ENCODE assay signal across 11 cellular contexts in the genomic region with DNA sequence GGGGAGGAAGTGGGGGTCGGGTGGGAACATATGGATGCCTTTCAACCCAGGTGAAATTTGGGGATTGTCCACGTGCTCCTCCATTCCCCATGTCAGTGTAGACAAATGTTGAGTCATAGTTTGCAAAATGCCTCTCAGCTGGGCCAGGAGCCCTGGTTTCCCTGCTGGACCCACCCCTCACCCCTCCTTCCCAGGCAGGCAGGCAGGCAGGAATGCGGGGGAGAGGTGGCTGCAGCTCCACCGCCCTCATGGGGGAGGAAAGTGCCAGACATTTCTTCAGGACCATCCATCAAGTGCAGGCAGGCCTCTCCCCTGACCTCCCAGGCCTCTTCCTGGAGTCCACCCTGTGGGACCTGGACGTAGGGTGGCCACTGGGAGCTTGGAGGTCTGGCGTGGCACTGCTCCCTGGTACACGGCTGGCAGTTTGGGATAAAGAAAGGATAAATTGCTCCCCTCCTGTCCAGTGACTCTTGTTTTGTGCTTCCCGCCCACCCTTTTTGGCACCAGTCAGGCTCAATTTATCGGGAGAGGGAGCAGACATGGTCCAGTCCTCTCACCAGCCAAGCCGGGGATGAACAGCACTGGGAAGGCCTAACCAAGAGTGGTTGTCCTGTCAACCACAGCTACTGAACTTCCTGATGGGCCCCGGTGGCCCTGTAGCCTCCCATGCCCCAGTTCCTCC. TPM values are rescaled to one million over a fixed set of nuclear protein-coding genes. Genes with fewer than 3 reads are reported as not detected.
DNase-seq lines count a peak whose midpoint lies in the region; ATAC-seq, FAIRE-seq and TF ChIP-seq lines count a peak whose summit lies in the region.
"Had no signal": no experiment of that assay in that cellular context is flagged by ENCODE, and none has a peak within 500 bp of the region (broad histone marks: within the 10 kb centered on the region; RNA-seq: fewer than 3 reads in every experiment).

No MANE protein-coding gene starts in this region.

- H3K9me3 ChIP-seq in ES-I3 (ENCODE audit: control insufficient read depth, insufficient read depth, low read length) (no peaks in the 10 kb centered on the region), astrocyte (ENCODE audit: insufficient read depth, low read depth, low read length) (no peaks in the 10 kb centered on the region), iPS-18a (ENCODE audit: control insufficient read depth, low read depth, low read length) (no peaks in the 10 kb centered on the region), gastrocnemius medialis (no peaks in the 10 kb centered on the region), SJCRH30 (replicated peaks) (no peaks in the 10 kb centered on the region)

- H3K36me3 Mint-ChIP-seq in astrocyte (ENCODE audit: low read depth, unreplicated experiment): no peaks in the 10 kb centered on the region
- H3K36me3 Mint-ChIP-seq in activated T-helper 1 cell treated with anti-CD3 and anti-CD28 coated beads, Interleukin-12 subunit alpha, Interleukin-12 subunit beta, Interleukin-2, Interleukin-4 antibody, amounts not matched to agents 30 ng/mL and 10 ng/mL and 1 ng/mL, durations not matched to agents 14 hours and 24 hours and 36 hours (ENCODE audit: low read depth): no peaks in the 10 kb centered on the region

- peaks cover 3% of the 10 kb centered on the region for H3K27me3 Mint-ChIP-seq in astrocyte (ENCODE audit: low read depth, unreplicated experiment)
- no peaks in the 10 kb centered on the region for H3K27me3 Mint-ChIP-seq in activated T-helper 1 cell treated with anti-CD3 and anti-CD28 coated beads, Interleukin-12 subunit alpha, Interleukin-12 subunit beta, Interleukin-2, Interleukin-4 antibody, amounts not matched to agents 30 ng/mL and 10 ng/mL and 1 ng/mL, durations not matched to agents 14 hours and 24 hours and 36 hours (ENCODE audit: insufficient read depth)

- DNase-seq in astrocyte (ENCODE audit: low read depth) (peak; percentile 70), gastrocnemius medialis (no peak), SJCRH30 (no peak), foreskin keratinocyte (no peak)
- no peak for DNase-seq in activated T-helper 1 cell treated with anti-CD3 and anti-CD28 coated beads, Interleukin-12 subunit alpha, Interleukin-12 subunit beta, Interleukin-2, Interleukin-4 antibody, amounts not matched to agents 30 ng/mL and 10 ng/mL and 1 ng/mL, durations not matched to agents 14 hours and 24 hours and 36 hours (ENCODE audit: low spot score)
- DNase-seq: cortex of kidney, DMS79 treated with DMSO at 0.1 percent for 48 hours, NCI-H1092 had no signal

- no peak overlapping the region for H3K4me3 ChIP-seq in astrocyte (ENCODE audit: insufficient read depth, low read depth, low read length)
- peak overlapping the region; percentile 30 for H3K4me3 ChIP-seq in iPS-18a (ENCODE audit: low read length)
- H3K4me3 ChIP-seq in gastrocnemius medialis: no peak overlapping the region
- H3K4me3 ChIP-seq in SJCRH30: no peak overlapping the region

- peak overlapping the region; percentile 55 for H3K27ac Mint-ChIP-seq in astrocyte (ENCODE audit: unreplicated experiment)
- no peak overlapping the region for H3K27ac Mint-ChIP-seq in activated T-helper 1 cell treated with anti-CD3 and anti-CD28 coated beads, Interleukin-12 subunit alpha, Interleukin-12 subunit beta, Interleukin-2, Interleukin-4 antibody, amounts not matched to agents 30 ng/mL and 10 ng/mL and 1 ng/mL, durations not matched to agents 14 hours and 24 hours and 36 hours

- H3K4me1 ChIP-seq in ES-I3 (ENCODE audit: insufficient read depth, low read length): peaks cover 22% of the 10 kb centered on the region
- peaks cover 6% of the 10 kb centered on the region for H3K4me1 ChIP-seq in astrocyte (ENCODE audit: insufficient read depth, low read length)
- peaks cover 23% of the 10 kb centered on the region for H3K4me1 ChIP-seq in iPS-18a (ENCODE audit: control insufficient read depth, low read depth, low read length)
- H3K4me1 ChIP-seq in gastrocnemius medialis: peaks cover 0 to 4% of the 10 kb centered on the region in 2 donors
- no peaks in the 10 kb centered on the region for H3K4me1 ChIP-seq in SJCRH30
- H3K4me1 ChIP-seq in foreskin keratinocyte: no peaks in the 10 kb centered on the region

- H3K4me3 Mint-ChIP-seq in astrocyte (ENCODE audit: unreplicated experiment): no peak overlapping the region
- no peak overlapping the region for H3K4me3 Mint-ChIP-seq in activated T-helper 1 cell treated with anti-CD3 and anti-CD28 coated beads, Interleukin-12 subunit alpha, Interleukin-12 subunit beta, Interleukin-2, Interleukin-4 antibody, amounts not matched to agents 30 ng/mL and 10 ng/mL and 1 ng/mL, durations not matched to agents 14 hours and 24 hours and 36 hours

- FAIRE-seq in astrocyte (lab: Jason Lieb, UNC): no peak

- TF ChIP-seq POLR2A in gastrocnemius medialis (IDR thresholded peaks at IDR 0.05): no peak

- ATAC-seq in gastrocnemius medialis: peak in 1 of 2 donors; percentile 9
- ATAC-seq in foreskin keratinocyte: no peak
- no peak for ATAC-seq in GM18498 (IDR thresholded peaks at IDR 0.05; ENCODE audit: unreplicated experiment)

- no peak overlapping the region for H3K4me2 ChIP-seq in astrocyte (ENCODE audit: low read length)

- H3K36me3 ChIP-seq in ES-I3 (ENCODE audit: insufficient read depth, low read length) (no peaks in the 10 kb centered on the region), astrocyte (ENCODE audit: insufficient read depth, low read length) (no peaks in the 10 kb centered on the region), iPS-18a (ENCODE audit: control insufficient read depth, low read depth, low read length) (no peaks in the 10 kb centered on the region), gastrocnemius medialis (no peaks in the 10 kb centered on the region), SJCRH30 (no peaks in the 10 kb centered on the region)

- no peaks in the 10 kb centered on the region for H3K79me2 ChIP-seq in astrocyte (ENCODE audit: insufficient read depth, low read length)

- H3K9ac ChIP-seq in ES-I3 (ENCODE audit: low read depth, low read length) (peak overlapping the region; percentile 34), astrocyte (ENCODE audit: low read length) (no peak overlapping the region), iPS-18a (ENCODE audit: low read length) (peak overlapping the region; percentile 49)

- H2AFZ ChIP-seq in astrocyte (ENCODE audit: low read depth, low read length): peak overlapping the region; percentile 88

- intact Hi-C loops in gastrocnemius medialis (cut with DNase I; ENCODE audit: low total_unique reads): no loop called here
- intact Hi-C loops in activated T-helper 1 cell treated with anti-CD3 and anti-CD28 coated beads, Interleukin-12 subunit alpha, Interleukin-12 subunit beta, Interleukin-2, Interleukin-4 antibody, amounts not matched to agents 30 ng/mL and 10 ng/mL and 1 ng/mL, durations not matched to agents 14 hours and 24 hours and 36 hours (cut with micrococcal nuclease): no loop called here

- TF ChIP-seq CTCF in astrocyte (IDR thresholded peaks at IDR 0.05; ENCODE audit: insufficient read depth, low read depth, low read length) (no peak), gastrocnemius medialis (IDR thresholded peaks at IDR 0.05 in 4 of 5, conservative IDR thresholded peaks at IDR 0.05 in 1 of 5) (no peak), foreskin keratinocyte (conservative IDR thresholded peaks at IDR 0.05) (no peak)

- in situ Hi-C loops in gastrocnemius medialis (cut with MboI; ENCODE audit: low sequenced_read_pairs in 4 of 4): loop anchor here in 1 of 4 donors (25.0 kb wide), 1 partner anchor 290 kb away; the partner anchor contains the start of genes JTB, RAB13 and RPS27

- peaks cover 16% of the 10 kb centered on the region for H3K4me1 Mint-ChIP-seq in astrocyte (ENCODE audit: low read depth, unreplicated experiment)
- no peaks in the 10 kb centered on the region for H3K4me1 Mint-ChIP-seq in activated T-helper 1 cell treated with anti-CD3 and anti-CD28 coated beads, Interleukin-12 subunit alpha, Interleukin-12 subunit beta, Interleukin-2, Interleukin-4 antibody, amounts not matched to agents 30 ng/mL and 10 ng/mL and 1 ng/mL, durations not matched to agents 14 hours and 24 hours and 36 hours (ENCODE audit: low read depth)

- no peaks in the 10 kb centered on the region for H4K20me1 ChIP-seq in astrocyte (ENCODE audit: insufficient read depth, low read length)

- H3K27ac ChIP-seq in astrocyte (ENCODE audit: low read depth, low read length) (no peak overlapping the region), iPS-18a (ENCODE audit: low read length) (peak overlapping the region; percentile 13), gastrocnemius medialis (peak overlapping the region; percentile 63 to 79 (median 69)), SJCRH30 (no peak overlapping the region), foreskin keratinocyte (no peak overlapping the region)

- no peaks in the 10 kb centered on the region for H3K9me3 Mint-ChIP-seq in astrocyte (ENCODE audit: unreplicated experiment)
- H3K9me3 Mint-ChIP-seq in activated T-helper 1 cell treated with anti-CD3 and anti-CD28 coated beads, Interleukin-12 subunit alpha, Interleukin-12 subunit beta, Interleukin-2, Interleukin-4 antibody, amounts not matched to agents 30 ng/mL and 10 ng/mL and 1 ng/mL, durations not matched to agents 14 hours and 24 hours and 36 hours: no peaks in the 10 kb centered on the region

- H3K27me3 ChIP-seq in astrocyte (ENCODE audit: insufficient read depth, low read length) (no peaks in the 10 kb centered on the region), iPS-18a (ENCODE audit: control insufficient read depth, insufficient read depth, low read length) (no peaks in the 10 kb centered on the region), gastrocnemius medialis (no peaks in the 10 kb centered on the region), SJCRH30 (no peaks in the 10 kb centered on the region), foreskin keratinocyte (no peaks in the 10 kb centered on the region)

RNA-seq across cellular contexts. Expression of gene NPR1, which starts 18.8 kb away (rescaled TPM):
- total RNA-seq in astrocyte (0.07 and 0.11 TPM in 2 replicates), gastrocnemius medialis (1 to 10 TPM; 3.0 to 7.1 (median 4.5) TPM), foreskin keratinocyte (not detected in 2 replicates)
- 0.06 TPM in 1 of 2 replicates, not detected in the other for total RNA-seq in SJCRH30 (2014; rRNA removed; shearing (Covaris generic))
- not detected in 2 replicates for polyA plus RNA-seq in foreskin keratinocyte
- total RNA-seq in activated T-helper 1 cell treated with anti-CD3 and anti-CD28 coated beads, Interleukin-12 subunit alpha, Interleukin-12 subunit beta, Interleukin-2, Interleukin-4 antibody, amounts not matched to agents 30 ng/mL and 10 ng/mL and 1 ng/mL, durations not matched to agents 14 hours and 24 hours and 36 hours: 0.05 and 0.07 TPM in 2 replicates

RNA-seq across cellular contexts. Expression of gene ILF2, which starts 26.5 kb away (rescaled TPM):
- total RNA-seq in astrocyte: 176 and 185 TPM in 2 replicates
- total RNA-seq in gastrocnemius medialis: 100 to 1,000 TPM; 110 to 138 (median 117) TPM
- 366 and 380 TPM in 2 replicates for total RNA-seq in SJCRH30 (2014; rRNA removed; shearing (Covaris generic))
- total RNA-seq in foreskin keratinocyte: 248 and 264 TPM in 2 replicates
- polyA plus RNA-seq in foreskin keratinocyte: 224 and 260 TPM in 2 replicates
- total RNA-seq in activated T-helper 1 cell treated with anti-CD3 and anti-CD28 coated beads, Interleukin-12 subunit alpha, Interleukin-12 subunit beta, Interleukin-2, Interleukin-4 antibody, amounts not matched to agents 30 ng/mL and 10 ng/mL and 1 ng/mL, durations not matched to agents 14 hours and 24 hours and 36 hours: 354 and 366 TPM in 2 replicates

RNA-seq across cellular contexts. Expression of gene INTS3, which starts 30.5 kb away (rescaled TPM):
- total RNA-seq in astrocyte (39.5 and 40.2 TPM in 2 replicates), gastrocnemius medialis (10 to 100 TPM; 16.1 to 28.0 (median 19.9) TPM), foreskin keratinocyte (33.2 TPM in 2 replicates)
- total RNA-seq in SJCRH30 (2014; rRNA removed; shearing (Covaris generic)): 25.9 and 28.5 TPM in 2 replicates
- 18.8 and 20.3 TPM in 2 replicates for polyA plus RNA-seq in foreskin keratinocyte
- 57.0 and 57.3 TPM in 2 replicates for total RNA-seq in activated T-helper 1 cell treated with anti-CD3 and anti-CD28 coated beads, Interleukin-12 subunit alpha, Interleukin-12 subunit beta, Interleukin-2, Interleukin-4 antibody, amounts not matched to agents 30 ng/mL and 10 ng/mL and 1 ng/mL, durations not matched to agents 14 hours and 24 hours and 36 hours

RNA-seq across cellular contexts. Expression of gene SNAPIN, which starts 38.8 kb away (rescaled TPM):
- total RNA-seq in astrocyte (27.4 and 31.3 TPM in 2 replicates), gastrocnemius medialis (100 to 1,000 TPM in 1 of 4 donors, 10 to 100 TPM in 3; 64.0 to 127 (median 90.0) TPM), foreskin keratinocyte (46.3 and 49.7 TPM in 2 replicates)
- 29.0 and 31.9 TPM in 2 replicates for total RNA-seq in SJCRH30 (2014; rRNA removed; shearing (Covaris generic))
- polyA plus RNA-seq in foreskin keratinocyte: 52.8 and 59.4 TPM in 2 replicates
- total RNA-seq in activated T-helper 1 cell treated with anti-CD3 and anti-CD28 coated beads, Interleukin-12 subunit alpha, Interleukin-12 subunit beta, Interleukin-2, Interleukin-4 antibody, amounts not matched to agents 30 ng/mL and 10 ng/mL and 1 ng/mL, durations not matched to agents 14 hours and 24 hours and 36 hours: 31.1 and 35.4 TPM in 2 replicates

Comparison
In these comparisons a context has a peak if more than half of its experiments do, and no peak if none do; other contexts are left out.
1. H3K27ac ChIP-seq: peak in iPS-18a (single experiment) and gastrocnemius medialis (4 of 4); none in astrocyte (single experiment), SJCRH30 (single experiment) and foreskin keratinocyte (single experiment).